ENCODE assay signal across 8 cellular contexts in the genomic region with DNA sequence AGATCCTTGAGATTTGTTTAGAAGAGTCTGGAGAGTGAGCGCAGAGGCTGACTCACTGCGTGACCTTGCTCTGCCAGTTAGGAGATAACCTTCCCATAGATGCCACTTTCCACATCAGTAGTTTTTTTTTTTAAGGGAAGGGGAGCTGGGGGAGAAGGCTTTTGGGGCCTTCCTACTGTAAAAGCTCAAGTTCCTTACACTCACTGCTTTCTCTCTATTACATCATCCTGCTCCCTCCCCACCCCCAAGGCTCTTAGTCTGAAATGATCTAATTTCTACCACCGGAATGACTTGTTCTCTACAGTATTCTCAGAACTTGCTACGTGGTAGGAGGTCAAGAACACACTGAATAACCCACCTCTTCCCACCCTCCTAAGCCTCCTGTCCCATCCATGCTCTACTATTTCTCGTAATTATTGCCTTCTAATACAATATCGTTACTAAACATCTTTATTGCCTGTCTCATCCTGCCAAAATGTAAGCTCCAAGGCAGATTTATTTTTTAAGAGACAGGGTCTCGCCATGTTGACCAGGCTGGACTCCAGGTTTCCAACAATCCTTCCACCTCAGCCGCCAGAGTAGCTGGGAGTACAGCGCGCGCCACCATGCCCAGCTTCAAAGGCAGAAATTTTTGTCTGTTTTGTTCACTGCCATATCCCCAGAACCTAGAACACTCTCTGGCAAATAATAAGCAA. TPM values are rescaled to one million over a fixed set of nuclear protein-coding genes. Genes with fewer than 3 reads are reported as not detected.
DNase-seq lines count a peak whose midpoint lies in the region; ATAC-seq and TF ChIP-seq lines count a peak whose summit lies in the region.

No MANE protein-coding gene starts in this region.

- H3K4me1 ChIP-seq in GM23248 (ENCODE audit: insufficient read depth) (peaks cover 17% of the 10 kb centered on the region), urinary bladder (ENCODE audit: insufficient read depth) (peaks cover 3% of the 10 kb centered on the region)

- peak; percentile 66 for DNase-seq in AG08395 (ENCODE audit: low spot score)
- peak; percentile 91 for DNase-seq in GM23248
- peak; percentile 37 for DNase-seq in SK-MEL-5 (ENCODE audit: low read depth, low spot score)
- DNase-seq in choroid plexus epithelial cell (ENCODE audit: low read depth), result peak; percentile 93
- peak; percentile 43 for DNase-seq in myocyte (ENCODE audit: low read depth)
- no peak for DNase-seq in Ammon's horn (ENCODE audit: low spot score)

- no peak for TF ChIP-seq CTCF in choroid plexus epithelial cell (conservative IDR thresholded peaks at IDR 0.05; ENCODE audit: low read depth, low read length)

- H3K27ac ChIP-seq in GM23248 (peak overlapping the region; percentile 100), urinary bladder (ENCODE audit: low read depth) (no peak overlapping the region)

- H3K9me2 ChIP-seq in GM23248 (ENCODE audit: insufficient read depth), result no peaks in the 10 kb centered on the region

- peaks cover 7% of the 10 kb centered on the region for H4K20me1 ChIP-seq in GM23248 (ENCODE audit: insufficient read depth)

- H3F3A ChIP-seq in GM23248 (ENCODE audit: insufficient read depth), result peaks cover 24% of the 10 kb centered on the region

- H3K36me3 ChIP-seq in GM23248 (ENCODE audit: low read depth), result peaks cover 9% of the 10 kb centered on the region
- H3K36me3 ChIP-seq in urinary bladder (ENCODE audit: insufficient read depth), result no peaks in the 10 kb centered on the region

- WGBS in GM23248 (ENCODE audit: low coverage in 1 of 2, low lambda C conversion rate in 2 of 2, missing lambda C conversion rate in 2 of 2), 2 experiments, result 21 to 22% methylated on average over 11 of the region's 11 CpGs
- 26% methylated on average over 11 of the region's 11 CpGs for WGBS in urinary bladder

- H3K4me3 ChIP-seq in GM23248, result peak overlapping the region; percentile 97
- peak overlapping the region; percentile 73 for H3K4me3 ChIP-seq in choroid plexus epithelial cell (ENCODE audit: low read depth, low read length)
- peak overlapping the region; percentile 87 for H3K4me3 ChIP-seq in urinary bladder (ENCODE audit: low read depth, low read length)

- H3K79me2 ChIP-seq in GM23248 (ENCODE audit: insufficient read depth), result peaks cover 60% of the 10 kb centered on the region

- no peak for ATAC-seq in HG02798 (IDR thresholded peaks at IDR 0.05; ENCODE audit: poor library complexity, unreplicated experiment)

- H3K9me3 ChIP-seq in GM23248 (ENCODE audit: low read depth), result no peaks in the 10 kb centered on the region

- H3K9ac ChIP-seq in GM23248, result peak overlapping the region; percentile 100

- no peaks in the 10 kb centered on the region for H3K27me3 ChIP-seq in GM23248 (replicated peaks; ENCODE audit: insufficient read depth)

- no peak overlapping the region for H2AFZ ChIP-seq in GM23248

- peak overlapping the region; percentile 99 for H3K4me2 ChIP-seq in GM23248 (ENCODE audit: unreplicated experiment)

- in situ Hi-C loops in GM23248 (cut with MboI) (no loop called here), SK-MEL-5 (cut with HindIII; ENCODE audit: low pct_unique_long_range_greater_than_20kb, low sequenced_read_pairs) (no loop called here)

RNA-seq across cellular contexts. Expression of a gene that starts 1.2 kb away (rescaled TPM):
- 119 and 123 TPM in 2 replicates for total RNA-seq in GM23248 (2014; rRNA removed; shearing (Covaris generic))
- polyA plus RNA-seq in GM23248 (2016; fragmentation: Nextera tagmentation; extraction: Ambion mirVana), result 73.7 and 77.5 TPM in 2 replicates
- total RNA-seq in SK-MEL-5 (2014; rRNA removed; shearing (Covaris generic)), result 83.2 and 91.1 TPM in 2 replicates
- polyA plus RNA-seq in SK-MEL-5 (2015; cell fraction: cytosol; rRNA removed), result 136 and 150 TPM in 2 replicates
- 95.3 and 96.7 TPM in 2 replicates for polyA plus RNA-seq in SK-MEL-5 (2015; cell fraction: nucleus; rRNA removed)
- total RNA-seq in myocyte, result 70.9 and 100 TPM in 2 replicates
- 127 TPM for polyA plus RNA-seq in myocyte (2012)
- 21.7 TPM for total RNA-seq in urinary bladder
- polyA plus RNA-seq in urinary bladder, result 58.9 TPM

RNA-seq across cellular contexts. Expression of a gene that starts 1.7 kb away (rescaled TPM):
- 0.22 TPM in 1 of 2 replicates, not detected in the other for total RNA-seq in GM23248 (2014; rRNA removed; shearing (Covaris generic))
- not detected in 2 replicates for polyA plus RNA-seq in GM23248 (2016; fragmentation: Nextera tagmentation; extraction: Ambion mirVana)
- total RNA-seq in SK-MEL-5 (2014; rRNA removed; shearing (Covaris generic)), result not detected in 2 replicates
- polyA plus RNA-seq in SK-MEL-5 (2015; cell fraction: cytosol; rRNA removed), result 0.06 TPM in 1 of 2 replicates, not detected in the other
- not detected in 2 replicates for polyA plus RNA-seq in SK-MEL-5 (2015; cell fraction: nucleus; rRNA removed)
- not detected in 2 replicates for total RNA-seq in myocyte
- polyA plus RNA-seq in myocyte (2012), result not detected
- total RNA-seq in urinary bladder, result not detected
- polyA plus RNA-seq in urinary bladder, result not detected

RNA-seq across cellular contexts. Expression of a gene that starts 28.6 kb away (rescaled TPM):
- total RNA-seq in GM23248 (2014; rRNA removed; shearing (Covaris generic)), result 503 and 678 TPM in 2 replicates
- 1,118 and 1,128 TPM in 2 replicates for polyA plus RNA-seq in GM23248 (2016; fragmentation: Nextera tagmentation; extraction: Ambion mirVana)
- 613 and 661 TPM in 2 replicates for total RNA-seq in SK-MEL-5 (2014; rRNA removed; shearing (Covaris generic))
- polyA plus RNA-seq in SK-MEL-5 (2015; cell fraction: cytosol; rRNA removed), result 438 and 566 TPM in 2 replicates
- 100 and 113 TPM in 2 replicates for polyA plus RNA-seq in SK-MEL-5 (2015; cell fraction: nucleus; rRNA removed)
- 605 and 876 TPM in 2 replicates for total RNA-seq in myocyte
- 826 TPM for polyA plus RNA-seq in myocyte (2012)
- 287 TPM for total RNA-seq in urinary bladder
- polyA plus RNA-seq in urinary bladder, result 1,053 TPM

RNA-seq across cellular contexts. Expression of a gene that starts 37.9 kb away (rescaled TPM):
- 23.8 and 30.7 TPM in 2 replicates for total RNA-seq in GM23248 (2014; rRNA removed; shearing (Covaris generic))
- 10.9 and 13.4 TPM in 2 replicates for polyA plus RNA-seq in GM23248 (2016; fragmentation: Nextera tagmentation; extraction: Ambion mirVana)
- total RNA-seq in SK-MEL-5 (2014; rRNA removed; shearing (Covaris generic)), result 4.4 and 5.5 TPM in 2 replicates
- 10.2 and 10.6 TPM in 2 replicates for polyA plus RNA-seq in SK-MEL-5 (2015; cell fraction: cytosol; rRNA removed)
- polyA plus RNA-seq in SK-MEL-5 (2015; cell fraction: nucleus; rRNA removed), result 9.6 and 16.3 TPM in 2 replicates
- 39.9 and 48.1 TPM in 2 replicates for total RNA-seq in myocyte
- polyA plus RNA-seq in myocyte (2012), result 28.3 TPM
- total RNA-seq in urinary bladder, result 3.6 TPM
- polyA plus RNA-seq in urinary bladder, result 17.5 TPM

RNA-seq across cellular contexts. Expression of a gene that starts 38.4 kb away (rescaled TPM):
- 39.8 and 44.5 TPM in 2 replicates for total RNA-seq in GM23248 (2014; rRNA removed; shearing (Covaris generic))
- polyA plus RNA-seq in GM23248 (2016; fragmentation: Nextera tagmentation; extraction: Ambion mirVana) (147 and 157 TPM in 2 replicates), urinary bladder (98.4 TPM)
- 86.1 and 115 TPM in 2 replicates for total RNA-seq in SK-MEL-5 (2014; rRNA removed; shearing (Covaris generic))
- polyA plus RNA-seq in SK-MEL-5 (2015; cell fraction: cytosol; rRNA removed), result 52.4 and 86.9 TPM in 2 replicates
- 16.3 and 17.3 TPM in 2 replicates for polyA plus RNA-seq in SK-MEL-5 (2015; cell fraction: nucleus; rRNA removed)
- total RNA-seq in myocyte (90.2 and 123 TPM in 2 replicates), urinary bladder (18.8 TPM)
- 137 TPM for polyA plus RNA-seq in myocyte (2012)
